22 cellular contexts compared by ENCODE assay signal in genomic region chr7:100859856-100860255, GRCh38. TPM values are rescaled to one million over a fixed set of nuclear protein-coding genes. Genes with fewer than 3 reads are reported as not detected.
DNase-seq lines count a peak whose midpoint lies in the region; ATAC-seq and TF ChIP-seq lines count a peak whose summit lies in the region.
"Had no signal": no experiment of that assay in that cellular context is flagged by ENCODE, and none has a peak within 500 bp of the region (broad histone marks: within the 10 kb centered on the region; RNA-seq: fewer than 3 reads in every experiment).

No MANE protein-coding gene starts in this region.

- H4K8ac ChIP-seq in trophoblast cell (ENCODE audit: low read depth, low read length): no peak overlapping the region

- CTCF ChIA-PET in Panc1 (lab: Charles Lee): interaction anchor here (0.6 kb wide), 1 partner anchor 168 kb away, joined by 6 read pairs; no protein-coding TSS in a partner anchor

- intact Hi-C loops in Panc1 (cut with micrococcal nuclease; ENCODE audit: unreplicated experiment): no loop called here

- no peaks in the 10 kb centered on the region for H3K79me2 ChIP-seq in trophoblast cell (ENCODE audit: control insufficient read depth, insufficient read depth, low read length, poor library complexity)

- H3K4me3 Mint-ChIP-seq in glutamatergic neuron (ENCODE audit: unreplicated experiment): no peak overlapping the region
- H3K4me3 Mint-ChIP-seq: CD4-positive, alpha-beta memory T cell; HFFc6 had no signal

- H2AK5ac ChIP-seq in trophoblast cell (ENCODE audit: low read length): no peak overlapping the region

- H3K4ac ChIP-seq in trophoblast cell (ENCODE audit: low read depth, low read length): no peak overlapping the region

- ATAC-seq in Panc1 (peak; percentile 30; the same call in 1 of the 2 replicates), HG03457 (IDR thresholded peaks at IDR 0.05; ENCODE audit: unreplicated experiment) (no peak), HG03378 (IDR thresholded peaks at IDR 0.05; ENCODE audit: unreplicated experiment) (no peak)
- ATAC-seq: HepG2 had no signal

- no peaks in the 10 kb centered on the region for H3K9me3 Mint-ChIP-seq in glutamatergic neuron (ENCODE audit: unreplicated experiment)
- H3K9me3 Mint-ChIP-seq: CD4-positive, alpha-beta memory T cell; HFFc6 had no signal

- no peak overlapping the region for H2AFZ ChIP-seq in trophoblast cell (ENCODE audit: insufficient read depth, low read length, poor library complexity)
- H2AFZ ChIP-seq: PC-9 had no signal

- no peak overlapping the region for H2BK12ac ChIP-seq in trophoblast cell (ENCODE audit: low read length)

- no peak overlapping the region for H3K14ac ChIP-seq in trophoblast cell (ENCODE audit: low read length)

- no peak overlapping the region for H2BK120ac ChIP-seq in trophoblast cell (ENCODE audit: insufficient read depth, low read length, poor library complexity)

- H3K4me1 Mint-ChIP-seq in glutamatergic neuron (ENCODE audit: low read depth, unreplicated experiment): no peaks in the 10 kb centered on the region

- no peak overlapping the region for H3K27ac ChIP-seq in Panc1 (ENCODE audit: low read length)
- no peak overlapping the region for H3K27ac ChIP-seq in trophoblast cell (ENCODE audit: low read depth, low read length)
- H3K27ac ChIP-seq: BLaER1, HL-60, PC-9 had no signal

- no peak overlapping the region for H3K23ac ChIP-seq in trophoblast cell (ENCODE audit: low read length)

- WGBS in trophoblast cell (ENCODE audit: extremely low coverage, insufficient coverage, insufficient read length): no CpG with 5 or more reads among the region's 15 CpGs

- no peak overlapping the region for H4K12ac ChIP-seq in trophoblast cell (ENCODE audit: low read depth, low read length)

- peak; percentile 2 for DNase-seq in GM03348 (ENCODE audit: low spot score)
- no peak for DNase-seq in Panc1 (ENCODE audit: low read depth, low spot score)
- no peak for DNase-seq in glutamatergic neuron
- peak; percentile 75 to 77 for DNase-seq in trophoblast cell
- DNase-seq in DMS79 treated with DMSO at 0.1 percent for 48 hours (lab: John Stamatoyannopoulos, UW): no peak
- DNase-seq: Caco-2; CD4-positive, alpha-beta memory T cell; HFFc6; KG1; NCI-H1092; NCI-H1436 treated with DMSO at 0.1 percent for 48 hours; NCI-H2029; NCI-H226; NCI-H510A treated with DMSO at 0.1 percent for 48 hours; NCI-H748 treated with DMSO at 0.1 percent for 48 hours; PC-9; SIG-M5 had no signal

- no peak overlapping the region for H3K18ac ChIP-seq in trophoblast cell (ENCODE audit: low read length)

- H3K36me3 Mint-ChIP-seq in glutamatergic neuron (ENCODE audit: unreplicated experiment): no peaks in the 10 kb centered on the region

- no TSS peak for BruUV-seq in Panc1 (replicated peaks; lab: Mats Ljungman, UMichigan)

- no peak overlapping the region for H4K91ac ChIP-seq in trophoblast cell (ENCODE audit: low read depth, low read length)

- H3K4me3 ChIP-seq in Panc1 (ENCODE audit: low read depth in 2 of 2, low read length in 2 of 2) (no peak overlapping the region), trophoblast cell (ENCODE audit: low read depth, low read length) (no peak overlapping the region)
- H3K4me3 ChIP-seq: BLaER1, PC-9 had no signal

- peaks cover 7% of the 10 kb centered on the region for H3K27me3 Mint-ChIP-seq in glutamatergic neuron (ENCODE audit: unreplicated experiment)
- H3K27me3 Mint-ChIP-seq: CD4-positive, alpha-beta memory T cell had no signal

- no peak overlapping the region for H3K9ac ChIP-seq in trophoblast cell (ENCODE audit: low read length)
- H3K9ac ChIP-seq: BLaER1 had no signal

- H2BK5ac ChIP-seq in trophoblast cell (ENCODE audit: low read depth, low read length, poor library complexity): no peak overlapping the region

- peak overlapping the region; percentile 16 for H3K27ac Mint-ChIP-seq in glutamatergic neuron (ENCODE audit: unreplicated experiment)
- H3K27ac Mint-ChIP-seq: HFFc6 had no signal

- peaks cover 8% of the 10 kb centered on the region for H3K79me1 ChIP-seq in trophoblast cell (ENCODE audit: low read length)

- H3K4me1 ChIP-seq in Panc1 (ENCODE audit: control insufficient read depth, insufficient read depth, low read length) (no peaks in the 10 kb centered on the region), trophoblast cell (ENCODE audit: control insufficient read depth in 1 of 2, insufficient read depth in 2 of 2, low read length in 2 of 2) (peaks cover 14 to 16% of the 10 kb centered on the region in 2 experiments)

- POLR2A ChIA-PET in Panc1 (lab: Charles Lee): interaction anchor here (0.7 kb wide), 1 partner anchor 15 kb away, joined by 3 read pairs; the partner anchor contains the start of gene SRRT

- TF ChIP-seq CTCF in Panc1 (IDR thresholded peaks at IDR 0.05) (no peak), glutamatergic neuron (IDR thresholded peaks at IDR 0.05; ENCODE audit: partially characterized antibody, unreplicated experiment) (no peak)

- H3K27me3 ChIP-seq in Panc1 (ENCODE audit: control insufficient read depth, insufficient read depth, low read length): no peaks in the 10 kb centered on the region
- no peaks in the 10 kb centered on the region for H3K27me3 ChIP-seq in trophoblast cell (ENCODE audit: insufficient read depth, low read length)
- H3K27me3 ChIP-seq: BLaER1 had no signal

- H3K36me3 ChIP-seq in Panc1 (ENCODE audit: control insufficient read depth, insufficient read depth, low read length) (no peaks in the 10 kb centered on the region), trophoblast cell (ENCODE audit: control insufficient read depth in 1 of 2, insufficient read depth in 2 of 2, low read length in 2 of 2) (peaks cover 35 to 40% of the 10 kb centered on the region in 2 experiments)

- H3K4me2 ChIP-seq in trophoblast cell (ENCODE audit: low read length): no peak overlapping the region
- H3K4me2 ChIP-seq: BLaER1, PC-9 had no signal

- in situ Hi-C loops in Panc1 (cut with HindIII; ENCODE audit: low pct_unique_long_range_greater_than_20kb, low sequenced_read_pairs): no loop called here

- H3K9me3 ChIP-seq in Panc1 (ENCODE audit: control insufficient read depth, insufficient read depth, low read depth, low read length) (no peaks in the 10 kb centered on the region), trophoblast cell (ENCODE audit: insufficient read depth, low read depth, low read length) (peaks cover 1% of the 10 kb centered on the region)
- H3K9me3 ChIP-seq: BLaER1, Caco-2 had no signal

RNA-seq across cellular contexts. Expression of gene TRIP6, which starts 7.3 kb away (rescaled TPM):
- total RNA-seq in Panc1 (2021; ENCODE audit: unreplicated experiment) (3.2 TPM), glutamatergic neuron (ENCODE audit: unreplicated experiment) (13.1 TPM)
- 1.3 TPM for polyA plus RNA-seq in Panc1 (2012; ENCODE audit: insufficient read length)
- polyA plus RNA-seq in trophoblast cell (2013): 75.4 and 76.0 TPM in 2 replicates

RNA-seq across cellular contexts. Expression of gene SLC12A9, which starts 7.3 kb away (rescaled TPM):
- total RNA-seq in Panc1 (2021; ENCODE audit: unreplicated experiment) (31.1 TPM), glutamatergic neuron (ENCODE audit: unreplicated experiment) (36.7 TPM)
- polyA plus RNA-seq in Panc1 (2012; ENCODE audit: insufficient read length): 37.1 TPM
- 18.4 and 20.0 TPM in 2 replicates for polyA plus RNA-seq in trophoblast cell (2013)

RNA-seq across cellular contexts. Expression of gene SRRT, which starts 15.0 kb away (rescaled TPM):
- total RNA-seq in Panc1 (2021; ENCODE audit: unreplicated experiment): 248 TPM
- polyA plus RNA-seq in Panc1 (2012; ENCODE audit: insufficient read length): 234 TPM
- total RNA-seq in glutamatergic neuron (ENCODE audit: unreplicated experiment): 213 TPM
- polyA plus RNA-seq in trophoblast cell (2013): 115 and 117 TPM in 2 replicates

RNA-seq across cellular contexts. Expression of gene UFSP1, which starts 29.7 kb away (rescaled TPM):
- total RNA-seq in Panc1 (2021; ENCODE audit: unreplicated experiment) (3.3 TPM), glutamatergic neuron (ENCODE audit: unreplicated experiment) (3.2 TPM)
- 6.2 TPM for polyA plus RNA-seq in Panc1 (2012; ENCODE audit: insufficient read length)
- polyA plus RNA-seq in trophoblast cell (2013): 1.4 and 1.6 TPM in 2 replicates

RNA-seq across cellular contexts. Expression of gene EPHB4, which starts 32.5 kb away (rescaled TPM):
- total RNA-seq in Panc1 (2021; ENCODE audit: unreplicated experiment): 192 TPM
- polyA plus RNA-seq in Panc1 (2012; ENCODE audit: insufficient read length): 219 TPM
- 21.5 TPM for total RNA-seq in glutamatergic neuron (ENCODE audit: unreplicated experiment)
- polyA plus RNA-seq in trophoblast cell (2013): 103 and 106 TPM in 2 replicates

Comparison
In these comparisons a context has a peak if more than half of its experiments do, and no peak if none do; other contexts are left out.
1. DNase-seq: peak in GM03348 (single experiment) and trophoblast cell (2 of 2); none in Panc1 (single experiment), glutamatergic neuron (single experiment) and DMS79 treated with DMSO at 0.1 percent for 48 hours (single experiment).